ENCODE assay signal across 8 cellular contexts in genomic region chr11:65382804-65383368, GRCh38. TPM values are rescaled to one million over a fixed set of nuclear protein-coding genes. Genes with fewer than 3 reads are reported as not detected.
DNase-seq lines count a peak whose midpoint lies in the region; ATAC-seq and TF ChIP-seq lines count a peak whose summit lies in the region.

No MANE protein-coding gene starts in this region.

- ATAC-seq in T-cell (replicated peaks in 1 of 4) (peak in 1 of 4 experiments; percentile 1), gastroesophageal sphincter (no peak), HG03196 (IDR thresholded peaks at IDR 0.05; ENCODE audit: unreplicated experiment) (no peak)
- ATAC-seq in stimulated activated memory B cell treated with anti-CD40 and anti-IgM and Interleukin-4, amounts not matched to agents 10 μg/mL and 1 μg/mL and 100 μg/mL, for 72 hours = no peak

- H3K36me3 Mint-ChIP-seq in T-cell = no peaks in the 10 kb centered on the region
- no peaks in the 10 kb centered on the region for H3K36me3 Mint-ChIP-seq in stimulated activated memory B cell treated with anti-CD40 and anti-IgM and Interleukin-4, amounts not matched to agents 10 μg/mL and 1 μg/mL and 100 μg/mL, for 72 hours

- peak overlapping the region; percentile 1 to 56 for H3K4me3 ChIP-seq in gastroesophageal sphincter

- peaks cover 53 to 63% (median 62%) of the 10 kb centered on the region in 3 donors for H3K4me1 Mint-ChIP-seq in T-cell
- H3K4me1 Mint-ChIP-seq in stimulated activated memory B cell treated with anti-CD40 and anti-IgM and Interleukin-4, amounts not matched to agents 10 μg/mL and 1 μg/mL and 100 μg/mL, for 72 hours = peaks cover 79% of the 10 kb centered on the region

- H3K27ac Mint-ChIP-seq in T-cell = peak overlapping the region; percentile 98 to 100
- peak overlapping the region; percentile 96 for H3K27ac Mint-ChIP-seq in stimulated activated memory B cell treated with anti-CD40 and anti-IgM and Interleukin-4, amounts not matched to agents 10 μg/mL and 1 μg/mL and 100 μg/mL, for 72 hours

- H3K9me3 Mint-ChIP-seq in T-cell = no peaks in the 10 kb centered on the region
- H3K9me3 Mint-ChIP-seq in stimulated activated memory B cell treated with anti-CD40 and anti-IgM and Interleukin-4, amounts not matched to agents 10 μg/mL and 1 μg/mL and 100 μg/mL, for 72 hours = no peaks in the 10 kb centered on the region

- H3K27ac ChIP-seq in gastroesophageal sphincter = peak overlapping the region; percentile 90 to 99 (median 96)

- no peaks in the 10 kb centered on the region for H3K27me3 ChIP-seq in gastroesophageal sphincter

- no peak for TF ChIP-seq EP300 in gastroesophageal sphincter (IDR thresholded peaks at IDR 0.05)

- POLR2A ChIA-PET in T-cell (lab: Charles Lee) = no interaction called here

- H3K36me3 ChIP-seq in gastroesophageal sphincter = peaks cover 0 to 13% of the 10 kb centered on the region in 2 donors

- peak; percentile 94 for DNase-seq in NCI-H2107 treated with DMSO at 0.1 percent for 48 hours (lab: John Stamatoyannopoulos, UW; ENCODE audit: unreplicated experiment)
- DNase-seq in NCI-H2107 (lab: John Stamatoyannopoulos, UW) = no peak
- no peak for DNase-seq in T-cell
- DNase-seq in NCI-H2196 (lab: John Stamatoyannopoulos, UW; ENCODE audit: unreplicated experiment) = no peak
- DNase-seq in amygdala (lab: John Stamatoyannopoulos, UW) = no peak

- H3K4me3 Mint-ChIP-seq in T-cell = peak overlapping the region; percentile 82 to 96 (median 84)
- peak overlapping the region; percentile 81 for H3K4me3 Mint-ChIP-seq in stimulated activated memory B cell treated with anti-CD40 and anti-IgM and Interleukin-4, amounts not matched to agents 10 μg/mL and 1 μg/mL and 100 μg/mL, for 72 hours

- 0 to 8% methylated on average over 2 to 5 of the region's 12 CpGs for WGBS in gastroesophageal sphincter (ENCODE audit: low coverage in 1 of 2), 2 donors

- no peaks in the 10 kb centered on the region for H3K9me3 ChIP-seq in gastroesophageal sphincter

- peak in 1 of 2 donors; percentile 65 for TF ChIP-seq POLR2A in gastroesophageal sphincter (IDR thresholded peaks at IDR 0.05)

- CTCF ChIA-PET in T-cell (lab: Charles Lee) = interaction anchor here (0.6 kb wide), 2 partner anchors 11 to 183 kb away, joined by 7 to 8 read pairs; no protein-coding TSS in a partner anchor

- H3K27me3 Mint-ChIP-seq in T-cell = no peaks in the 10 kb centered on the region
- H3K27me3 Mint-ChIP-seq in stimulated activated memory B cell treated with anti-CD40 and anti-IgM and Interleukin-4, amounts not matched to agents 10 μg/mL and 1 μg/mL and 100 μg/mL, for 72 hours = no peaks in the 10 kb centered on the region

- H3K4me1 ChIP-seq in gastroesophageal sphincter = peaks cover 0 to 70% (median 31%) of the 10 kb centered on the region in 3 donors

- no peak for TF ChIP-seq CTCF in gastroesophageal sphincter (IDR thresholded peaks at IDR 0.05)

RNA-seq across cellular contexts. Expression of gene SLC25A45, which starts 0.4 kb away (rescaled TPM):
- total RNA-seq in T-cell = 10 to 100 TPM; 18.7 to 72.2 (median 22.6) TPM
- 10 to 100 TPM in 1 of 4 donors, 1 to 10 TPM in 3; 3.7 to 11.5 (median 7.5) TPM for total RNA-seq in gastroesophageal sphincter

RNA-seq across cellular contexts. Expression of gene FRMD8, which starts 3.6 kb away (rescaled TPM):
- total RNA-seq in T-cell (10 to 100 TPM; 35.6 to 79.1 (median 77.8) TPM), gastroesophageal sphincter (10 to 100 TPM; 19.9 to 31.5 (median 21.3) TPM)

RNA-seq across cellular contexts. Expression of gene TIGD3, which starts 28.3 kb away (rescaled TPM):
- 1 to 10 TPM in 2 of 5 donors, under 1 TPM in 3; 0.48 to 1.3 (median 0.92) TPM for total RNA-seq in T-cell
- total RNA-seq in gastroesophageal sphincter = under 1 TPM in 2 of 4 donors, not detected in 2; 0.27 to 0.67 TPM

RNA-seq across cellular contexts. Expression of gene NEAT1, which starts 39.7 kb away (rescaled TPM):
- 1,000 to 10,000 TPM in 1 of 5 donors, 100 to 1,000 TPM in 4; 368 to 1,017 (median 906) TPM for total RNA-seq in T-cell
- total RNA-seq in gastroesophageal sphincter = 100 to 1,000 TPM in 2 of 4 donors, 10 to 100 TPM in 2; 21.0 to 341 (median 183) TPM

RNA-seq across cellular contexts. Expression of gene DPF2, which starts 49.2 kb away (rescaled TPM):
- total RNA-seq in T-cell (10 to 100 TPM; 57.9 to 95.4 (median 91.7) TPM), gastroesophageal sphincter (10 to 100 TPM; 42.5 to 72.7 (median 62.1) TPM)
